ENCODE assay signal across 8 cellular contexts in genomic region chr3:189967254-189967865, GRCh38.
DNase-seq lines count a peak whose midpoint lies in the region; TF ChIP-seq lines count a peak whose summit lies in the region.

No MANE protein-coding gene starts in this region.

- H3K4me3 ChIP-seq in AG04449 (ENCODE audit: low read depth, low read length): no peak overlapping the region
- no peak overlapping the region for H3K4me3 ChIP-seq in GM06990 (replicated peaks; ENCODE audit: low read depth, low read length)
- H3K4me3 ChIP-seq in HEK293 (ENCODE audit: low read depth, low read length): no peak overlapping the region
- H3K4me3 ChIP-seq in fibroblast of villous mesenchyme (ENCODE audit: low read depth, low read length): no peak overlapping the region

- no peaks in the 10 kb centered on the region for H3K4me1 ChIP-seq in HEK293 (ENCODE audit: control insufficient read depth, insufficient read depth, low read length)

- no peak overlapping the region for H3K27ac ChIP-seq in HEK293 (ENCODE audit: extremely low read depth, low read depth, low read length)

- no peaks in the 10 kb centered on the region for H3K27me3 ChIP-seq in GM06990 (replicated peaks; ENCODE audit: control insufficient read depth, insufficient read depth, low read length)

- H3K36me3 ChIP-seq in GM06990 (ENCODE audit: control insufficient read depth, insufficient read depth, low read length) (no peaks in the 10 kb centered on the region; the same call in 1 of the 2 replicates), HEK293 (ENCODE audit: control insufficient read depth in 2 of 2, insufficient read depth in 1 of 2, low read length in 2 of 2) (no peaks in the 10 kb centered on the region)

- CTCF ChIA-PET in AG04449 (lab: Yijun Ruan, JAX): interaction anchor here (0.7 to 11.6 kb wide), 53 partner anchors 10 to 733 kb away, joined by 3 to 164 read pairs (median 4); partner anchors contain the start of genes CLDN1 and P3H2
- CTCF ChIA-PET in HEK293 (lab: Yijun Ruan, JAX): interaction anchor here (0.5 to 1.8 kb wide), 26 partner anchors 13 to 482 kb away, joined by 3 to 13 read pairs (median 3); partner anchors contain the start of genes P3H2 and TMEM207

- H3K9me3 ChIP-seq in HEK293 (ENCODE audit: control insufficient read depth, insufficient read depth, low read depth, low read length): no peaks in the 10 kb centered on the region

- POLR2A ChIA-PET in AG04449 (lab: Yijun Ruan, JAX) (no interaction called here), HEK293 (lab: Yijun Ruan, JAX) (no interaction called here)

- TF ChIP-seq CTCF in AG04449 (IDR thresholded peaks at IDR 0.05; ENCODE audit: insufficient read depth, low read length, missing control alignments) (peak; percentile 57), GM06990 (IDR thresholded peaks at IDR 0.05; ENCODE audit: insufficient read depth, low read length, poor library complexity, severe bottlenecking) (peak; percentile 68), HEK293 (tag by site-specific recombination; IDR thresholded peaks at IDR 0.05) (no peak), fibroblast of villous mesenchyme (IDR thresholded peaks at IDR 0.05; ENCODE audit: insufficient read depth, low read depth, low read length) (peak; percentile 82)

- DNase-seq in AG04449 (ENCODE audit: low read depth, low spot score) (no peak), GM06990 (ENCODE audit: extremely low read depth, insufficient read length) (peak; percentile 33), MV-4-11 (lab: John Stamatoyannopoulos, UW) (peak; percentile 38), SW480 (ENCODE audit: low spot score) (peak; percentile 63), fibroblast of villous mesenchyme (ENCODE audit: low read depth) (peak; percentile 67), renal cortical epithelial cell (ENCODE audit: low read depth) (peak; percentile 63)
- no peak for DNase-seq in stimulated activated CD4-positive, alpha-beta T cell treated with anti-CD3 and anti-CD28 coated beads, Interleukin-1b, Interleukin-23, amount 100 ng/mL, for 48 hours

TF ChIP-seq in HEK293, 187 proteins besides CTCF, POLR2A, EP300 and RAD21 (continues in another document):
- TF ChIP-seq ZNF518A (tag by site-specific recombination; conservative IDR thresholded peaks at IDR 0.05; ENCODE audit: low read depth) (no peak), ZNF426 (tag by site-specific recombination; IDR thresholded peaks at IDR 0.05) (no peak), ZNF394 (tag by site-specific recombination; IDR thresholded peaks at IDR 0.05; ENCODE audit: borderline replicate concordance) (no peak), GFI1B (tag by site-specific recombination; IDR thresholded peaks at IDR 0.05) (no peak), ZNF660 (tag by site-specific recombination; IDR thresholded peaks at IDR 0.05) (peak; percentile 14; the same call in 1 of the 2 replicates), OSR2 (tag by site-specific recombination; IDR thresholded peaks at IDR 0.05) (no peak), ZNF560 (tag by site-specific recombination; IDR thresholded peaks at IDR 0.05; ENCODE audit: borderline replicate concordance) (no peak), SALL2 (tag by site-specific recombination; IDR thresholded peaks at IDR 0.05; ENCODE audit: borderline replicate concordance) (no peak), ZNF658 (tag by site-specific recombination; IDR thresholded peaks at IDR 0.05) (no peak), SCRT2 (tag by site-specific recombination; IDR thresholded peaks at IDR 0.05) (peak; percentile 89), SP3 (tag by site-specific recombination; IDR thresholded peaks at IDR 0.05) (no peak), BCL6B (tag by site-specific recombination; IDR thresholded peaks at IDR 0.05) (no peak), ZNF416 (tag by site-specific recombination; IDR thresholded peaks at IDR 0.05) (no peak), ZNF221 (tag by site-specific recombination; IDR thresholded peaks at IDR 0.05; ENCODE audit: borderline replicate concordance) (no peak), GLI2 (tag by site-specific recombination; IDR thresholded peaks at IDR 0.05; ENCODE audit: borderline replicate concordance, low read depth) (no peak), ZNF621 (tag by site-specific recombination; IDR thresholded peaks at IDR 0.05) (no peak), ZNF654 (tag by site-specific recombination; IDR thresholded peaks at IDR 0.05; ENCODE audit: low read depth) (peak; percentile 76)
- TF ChIP-seq, protein P1, sequence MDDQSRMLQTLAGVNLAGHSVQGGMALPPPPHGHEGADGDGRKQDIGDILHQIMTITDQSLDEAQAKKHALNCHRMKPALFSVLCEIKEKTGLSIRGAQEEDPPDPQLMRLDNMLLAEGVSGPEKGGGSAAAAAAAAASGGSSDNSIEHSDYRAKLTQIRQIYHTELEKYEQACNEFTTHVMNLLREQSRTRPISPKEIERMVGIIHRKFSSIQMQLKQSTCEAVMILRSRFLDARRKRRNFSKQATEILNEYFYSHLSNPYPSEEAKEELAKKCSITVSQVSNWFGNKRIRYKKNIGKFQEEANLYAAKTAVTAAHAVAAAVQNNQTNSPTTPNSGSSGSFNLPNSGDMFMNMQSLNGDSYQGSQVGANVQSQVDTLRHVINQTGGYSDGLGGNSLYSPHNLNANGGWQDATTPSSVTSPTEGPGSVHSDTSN (CRISPR knock-in tag; IDR thresholded peaks at IDR 0.05): no peak
- TF ChIP-seq, protein P2, sequence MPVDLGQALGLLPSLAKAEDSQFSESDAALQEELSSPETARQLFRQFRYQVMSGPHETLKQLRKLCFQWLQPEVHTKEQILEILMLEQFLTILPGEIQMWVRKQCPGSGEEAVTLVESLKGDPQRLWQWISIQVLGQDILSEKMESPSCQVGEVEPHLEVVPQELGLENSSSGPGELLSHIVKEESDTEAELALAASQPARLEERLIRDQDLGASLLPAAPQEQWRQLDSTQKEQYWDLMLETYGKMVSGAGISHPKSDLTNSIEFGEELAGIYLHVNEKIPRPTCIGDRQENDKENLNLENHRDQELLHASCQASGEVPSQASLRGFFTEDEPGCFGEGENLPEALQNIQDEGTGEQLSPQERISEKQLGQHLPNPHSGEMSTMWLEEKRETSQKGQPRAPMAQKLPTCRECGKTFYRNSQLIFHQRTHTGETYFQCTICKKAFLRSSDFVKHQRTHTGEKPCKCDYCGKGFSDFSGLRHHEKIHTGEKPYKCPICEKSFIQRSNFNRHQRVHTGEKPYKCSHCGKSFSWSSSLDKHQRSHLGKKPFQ (tag by site-specific recombination; IDR thresholded peaks at IDR 0.05): no peak
- TF ChIP-seq, protein P3, sequence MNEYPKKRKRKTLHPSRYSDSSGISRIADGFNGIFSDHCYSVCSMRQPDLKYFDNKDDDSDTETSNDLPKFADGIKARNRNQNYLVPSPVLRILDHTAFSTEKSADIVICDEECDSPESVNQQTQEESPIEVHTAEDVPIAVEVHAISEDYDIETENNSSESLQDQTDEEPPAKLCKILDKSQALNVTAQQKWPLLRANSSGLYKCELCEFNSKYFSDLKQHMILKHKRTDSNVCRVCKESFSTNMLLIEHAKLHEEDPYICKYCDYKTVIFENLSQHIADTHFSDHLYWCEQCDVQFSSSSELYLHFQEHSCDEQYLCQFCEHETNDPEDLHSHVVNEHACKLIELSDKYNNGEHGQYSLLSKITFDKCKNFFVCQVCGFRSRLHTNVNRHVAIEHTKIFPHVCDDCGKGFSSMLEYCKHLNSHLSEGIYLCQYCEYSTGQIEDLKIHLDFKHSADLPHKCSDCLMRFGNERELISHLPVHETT (tag by site-specific recombination; IDR thresholded peaks at IDR 0.05): no peak

Comparison
In these comparisons a context has a peak if more than half of its experiments do, and no peak if none do; other contexts are left out.
1. DNase-seq: peak in GM06990 (single experiment), MV-4-11 (single experiment), SW480 (single experiment), fibroblast of villous mesenchyme (single experiment) and renal cortical epithelial cell (single experiment); none in AG04449 (single experiment) and stimulated activated CD4-positive, alpha-beta T cell treated with anti-CD3 and anti-CD28 coated beads, Interleukin-1b, Interleukin-23, amount 100 ng/mL, for 48 hours (single experiment).